8 cellular contexts compared by ENCODE assay signal in the genomic region with DNA sequence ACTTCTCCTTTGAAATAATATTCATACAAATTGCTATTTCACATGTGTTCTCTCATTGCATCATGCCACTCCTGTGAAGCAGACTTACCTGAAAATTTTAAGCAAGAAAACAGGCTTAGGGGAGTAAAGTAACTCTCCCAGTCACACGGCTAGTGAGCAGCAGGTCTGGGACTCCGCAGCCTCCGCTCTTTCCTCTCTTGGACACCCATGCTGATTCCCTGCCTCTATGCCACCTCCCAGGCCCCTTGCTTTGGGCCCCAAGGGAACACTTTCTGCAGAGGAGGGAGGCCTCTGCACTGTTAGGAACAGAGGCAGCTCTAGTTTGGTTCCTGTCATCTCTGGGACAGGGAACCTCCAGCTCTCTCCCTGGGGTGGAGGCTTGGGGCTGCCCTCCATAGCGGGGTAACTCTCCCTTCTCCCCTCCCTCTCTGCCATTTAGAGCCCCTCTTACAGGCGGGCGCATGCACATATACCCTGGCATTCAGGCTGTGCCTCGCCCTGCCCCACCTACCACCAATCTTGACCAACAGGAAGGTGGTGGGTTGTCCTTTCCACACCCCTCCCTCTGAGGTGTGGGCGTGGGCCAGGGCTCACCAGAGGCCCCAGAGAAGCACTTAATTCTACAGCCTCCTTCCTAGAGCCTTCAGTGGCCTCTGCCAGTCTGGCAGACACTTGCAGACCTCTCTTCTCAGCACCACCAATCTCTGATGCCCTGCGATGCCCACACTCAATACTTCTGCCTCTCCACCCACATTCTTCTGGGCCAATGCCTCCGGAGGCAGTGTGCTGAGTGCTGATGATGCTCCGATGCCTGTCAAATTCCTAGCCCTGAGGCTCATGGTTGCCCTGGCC. TPM values are rescaled to one million over a fixed set of nuclear protein-coding genes. Genes with fewer than 3 reads are reported as not detected.
DNase-seq lines count a peak whose midpoint lies in the region; ATAC-seq lines count a peak whose summit lies in the region.

A gene with protein sequence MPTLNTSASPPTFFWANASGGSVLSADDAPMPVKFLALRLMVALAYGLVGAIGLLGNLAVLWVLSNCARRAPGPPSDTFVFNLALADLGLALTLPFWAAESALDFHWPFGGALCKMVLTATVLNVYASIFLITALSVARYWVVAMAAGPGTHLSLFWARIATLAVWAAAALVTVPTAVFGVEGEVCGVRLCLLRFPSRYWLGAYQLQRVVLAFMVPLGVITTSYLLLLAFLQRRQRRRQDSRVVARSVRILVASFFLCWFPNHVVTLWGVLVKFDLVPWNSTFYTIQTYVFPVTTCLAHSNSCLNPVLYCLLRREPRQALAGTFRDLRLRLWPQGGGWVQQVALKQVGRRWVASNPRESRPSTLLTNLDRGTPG (plus strand): TSS at position 646 of the 852 bp plus-strand sequence. CDS start 72 bp downstream, at position 718.

- peak within 1 kb of the TSS; percentile 73 to 78 for H3K27ac ChIP-seq in esophagus (ENCODE audit: low read depth in 2 of 2, low read length in 1 of 2)

- POLR2A ChIA-PET in activated CD4-positive, alpha-beta T cell treated with anti-CD3 and anti-CD28 coated beads for 36 hours (lab: Charles Lee): interaction anchor here (1.2 to 2.0 kb wide), 2 partner anchors 35 to 76 kb away, joined by 3 to 13 read pairs; no protein-coding TSS in a partner anchor

- no peaks in the 10 kb centered on the region for H3K27me3 Mint-ChIP-seq in activated CD4-positive, alpha-beta T cell treated with anti-CD3 and anti-CD28 coated beads for 36 hours

- H3K9me3 ChIP-seq in esophagus (ENCODE audit: control insufficient read depth in 2 of 2, insufficient read depth in 1 of 2, low read depth in 1 of 2, low read length in 1 of 2) (no peaks in the 10 kb centered on the region), skeletal muscle satellite cell (replicated peaks; ENCODE audit: low read length) (no peaks in the 10 kb centered on the region)

- H3K4me2 ChIP-seq in skeletal muscle satellite cell (ENCODE audit: low read length): peak within 1 kb of the TSS; percentile 19

- no peaks in the 10 kb centered on the region for H3K9me3 Mint-ChIP-seq in activated CD4-positive, alpha-beta T cell treated with anti-CD3 and anti-CD28 coated beads for 36 hours (ENCODE audit: low read depth)

- H3K4me1 ChIP-seq in esophagus (ENCODE audit: control insufficient read depth in 2 of 2, insufficient read depth in 2 of 2, low read length in 1 of 2): peaks cover 10 to 20% of the 10 kb centered on the region in 2 donors
- H3K4me1 ChIP-seq in skeletal muscle satellite cell (ENCODE audit: control insufficient read depth, insufficient read depth, low read length): peaks cover 23% of the 10 kb centered on the region

- intact Hi-C loops in activated CD4-positive, alpha-beta T cell treated with anti-CD3 and anti-CD28 coated beads for 36 hours (cut with DNase I, micrococcal nuclease): no loop called here

- peak; percentile 4 for ATAC-seq in activated CD4-positive, alpha-beta T cell treated with anti-CD3 and anti-CD28 coated beads for 36 hours
- no peak for ATAC-seq in GM19455 (IDR thresholded peaks at IDR 0.05; ENCODE audit: unreplicated experiment)
- ATAC-seq in HG02870 (IDR thresholded peaks at IDR 0.05; ENCODE audit: unreplicated experiment): no peak
- ATAC-seq in HG03025 (IDR thresholded peaks at IDR 0.05; ENCODE audit: low FRiP score, unreplicated experiment): no peak

- H3K27me3 ChIP-seq in esophagus (ENCODE audit: control insufficient read depth in 1 of 2, insufficient read depth in 2 of 2, low read length in 2 of 2) (no peaks in the 10 kb centered on the region), skeletal muscle satellite cell (ENCODE audit: control insufficient read depth, insufficient read depth, low read length) (no peaks in the 10 kb centered on the region)

- CTCF ChIA-PET in activated CD4-positive, alpha-beta T cell treated with anti-CD3 and anti-CD28 coated beads for 36 hours (lab: Charles Lee): interaction anchor here (5.2 kb wide), 1 partner anchor 49 kb away, joined by 72 read pairs; no protein-coding TSS in a partner anchor

- peak; percentile 28 for DNase-seq in activated CD4-positive, alpha-beta T cell treated with anti-CD3 and anti-CD28 coated beads for 36 hours
- DNase-seq in activated CD4-positive, alpha-beta T cell treated with anti-CD3 and anti-CD28 coated beads, Interleukin-2, amount 50 U/mL, for 4 hours: no peak
- peak; percentile 76 for DNase-seq in SHP77 treated with DMSO at 0.1 percent for 48 hours (lab: John Stamatoyannopoulos, UW)

- H3K4me3 ChIP-seq in esophagus (ENCODE audit: low read depth in 1 of 2, low read length in 2 of 2) (no peak within 1 kb of the TSS), skeletal muscle satellite cell (ENCODE audit: low read length) (no peak within 1 kb of the TSS)

- WGBS in esophagus, 2 donors: 41 to 57% methylated on average over 11 of the region's 11 CpGs

- peaks cover 16% of the 10 kb centered on the region for H3K36me3 Mint-ChIP-seq in activated CD4-positive, alpha-beta T cell treated with anti-CD3 and anti-CD28 coated beads for 36 hours (ENCODE audit: low read depth)

- H3K4me1 Mint-ChIP-seq in activated CD4-positive, alpha-beta T cell treated with anti-CD3 and anti-CD28 coated beads for 36 hours: peaks cover 65% of the 10 kb centered on the region

- peak within 1 kb of the TSS; percentile 92 for H3K27ac Mint-ChIP-seq in activated CD4-positive, alpha-beta T cell treated with anti-CD3 and anti-CD28 coated beads for 36 hours

- H3K36me3 ChIP-seq in esophagus (ENCODE audit: control insufficient read depth in 2 of 2, insufficient read depth in 2 of 2, low read length in 1 of 2) (peaks cover 0 to 2% of the 10 kb centered on the region in 2 donors), skeletal muscle satellite cell (ENCODE audit: insufficient read depth, low read length) (peaks cover 8% of the 10 kb centered on the region)

- no peak within 1 kb of the TSS for H3K4me3 Mint-ChIP-seq in activated CD4-positive, alpha-beta T cell treated with anti-CD3 and anti-CD28 coated beads for 36 hours

- H3K9ac ChIP-seq in skeletal muscle satellite cell (ENCODE audit: low read depth, low read length): no peak within 1 kb of the TSS

RNA-seq across cellular contexts. Expression of the gene that starts here (rescaled TPM):
- total RNA-seq in activated CD4-positive, alpha-beta T cell treated with anti-CD3 and anti-CD28 coated beads for 36 hours: not detected
- polyA plus RNA-seq in esophagus: under 1 TPM; 0.04 to 0.08 TPM
- 0.44 TPM in 1 of 2 replicates, not detected in the other for total RNA-seq in skeletal muscle satellite cell (2012; rRNA removed)

Comparison
In these comparisons a context has a peak if more than half of its experiments do, and no peak if none do; other contexts are left out.
1. Peak in DNase-seq and ATAC-seq in activated CD4-positive, alpha-beta T cell treated with anti-CD3 and anti-CD28 coated beads for 36 hours; RNA of the gene not detected or under 1 TPM.